Comparison of ENCODE assay signal across 10 cellular contexts in genomic region chr3:42526616-42527367, GRCh38. TPM values are rescaled to one million over a fixed set of nuclear protein-coding genes. Genes with fewer than 3 reads are reported as not detected.
DNase-seq lines count a peak whose midpoint lies in the region; ATAC-seq and TF ChIP-seq lines count a peak whose summit lies in the region.
"Had no signal": no experiment of that assay in that cellular context is flagged by ENCODE, and none has a peak within 500 bp of the region (broad histone marks: within the 10 kb centered on the region; RNA-seq: fewer than 3 reads in every experiment).

No MANE protein-coding gene starts in this region.

- H3K36me3 Mint-ChIP-seq in mesothelial cell of epicardium = no peaks in the 10 kb centered on the region

- no peaks in the 10 kb centered on the region for H3K4me1 Mint-ChIP-seq in mesothelial cell of epicardium

- DNase-seq in GM12864 (ENCODE audit: low read depth) = no peak
- DNase-seq in T-helper 1 cell = peak in 3 of 5 donors; percentile 22 to 44 (median 39)
- peak; percentile 58 for DNase-seq in activated naive CD4-positive, alpha-beta T cell treated with Interleukin-2 at 50 U/mL for 16 hours
- DNase-seq in stimulated activated CD4-positive, alpha-beta T cell treated with anti-CD3 and anti-CD28 coated beads, Interleukin-12 subunit alpha, Interleukin-12 subunit beta, amount 100 ng/mL, for 48 hours (ENCODE audit: low read depth in 2 of 3, low spot score in 1 of 3) = peak; percentile 28 to 44 (median 41)
- no peak for DNase-seq in NCI-H1417 (lab: John Stamatoyannopoulos, UW)
- DNase-seq in mesothelial cell of epicardium (ENCODE audit: low spot score in 2 of 2, unreplicated experiment in 2 of 2) = no peak
- DNase-seq: DMS53, NCI-H510A treated with DMSO at 0.1 percent for 48 hours had no signal

- TF ChIP-seq CTCF in GM12864 (IDR thresholded peaks at IDR 0.05; ENCODE audit: low read depth, low read length, missing control alignments) = peak; percentile 21
- TF ChIP-seq CTCF in mesothelial cell of epicardium (IDR thresholded peaks at IDR 0.05; ENCODE audit: unreplicated experiment) = no peak

- H3K27me3 Mint-ChIP-seq in mesothelial cell of epicardium (ENCODE audit: low read depth) = no peaks in the 10 kb centered on the region

- no peaks in the 10 kb centered on the region for H3K9me3 Mint-ChIP-seq in mesothelial cell of epicardium

- H3K4me3 ChIP-seq in GM12864 (ENCODE audit: low read depth, low read length) = no peak overlapping the region

- no peak overlapping the region for H3K27ac Mint-ChIP-seq in mesothelial cell of epicardium

- H3K4me3 Mint-ChIP-seq in mesothelial cell of epicardium = no peak overlapping the region

- no peak for ATAC-seq in HG02798 (IDR thresholded peaks at IDR 0.05; ENCODE audit: poor library complexity, unreplicated experiment)
- ATAC-seq in HG02885 (IDR thresholded peaks at IDR 0.05; ENCODE audit: poor library complexity, unreplicated experiment) = no peak

RNA-seq across cellular contexts. Expression of gene VIPR1, which starts 24.3 kb away (rescaled TPM):
- 2.1 to 2.8 TPM (median 2.3 TPM) in 3 replicates for total RNA-seq in mesothelial cell of epicardium

RNA-seq across cellular contexts. Expression of gene SEC22C, which starts 55.0 kb away (rescaled TPM):
- 39.6 to 44.7 TPM (median 42.6 TPM) in 3 replicates for total RNA-seq in mesothelial cell of epicardium

Comparison
In these comparisons a context has a peak if more than half of its experiments do, and no peak if none do; other contexts are left out.
1. DNase-seq: peak in T-helper 1 cell (3 of 5), activated naive CD4-positive, alpha-beta T cell treated with Interleukin-2 at 50 U/mL for 16 hours (single experiment) and stimulated activated CD4-positive, alpha-beta T cell treated with anti-CD3 and anti-CD28 coated beads, Interleukin-12 subunit alpha, Interleukin-12 subunit beta, amount 100 ng/mL, for 48 hours (3 of 3); none in GM12864 (single experiment), NCI-H1417 (0 of 3) and mesothelial cell of epicardium (0 of 2).